ENCODE assay signal across 2 cellular contexts in the genomic region with DNA sequence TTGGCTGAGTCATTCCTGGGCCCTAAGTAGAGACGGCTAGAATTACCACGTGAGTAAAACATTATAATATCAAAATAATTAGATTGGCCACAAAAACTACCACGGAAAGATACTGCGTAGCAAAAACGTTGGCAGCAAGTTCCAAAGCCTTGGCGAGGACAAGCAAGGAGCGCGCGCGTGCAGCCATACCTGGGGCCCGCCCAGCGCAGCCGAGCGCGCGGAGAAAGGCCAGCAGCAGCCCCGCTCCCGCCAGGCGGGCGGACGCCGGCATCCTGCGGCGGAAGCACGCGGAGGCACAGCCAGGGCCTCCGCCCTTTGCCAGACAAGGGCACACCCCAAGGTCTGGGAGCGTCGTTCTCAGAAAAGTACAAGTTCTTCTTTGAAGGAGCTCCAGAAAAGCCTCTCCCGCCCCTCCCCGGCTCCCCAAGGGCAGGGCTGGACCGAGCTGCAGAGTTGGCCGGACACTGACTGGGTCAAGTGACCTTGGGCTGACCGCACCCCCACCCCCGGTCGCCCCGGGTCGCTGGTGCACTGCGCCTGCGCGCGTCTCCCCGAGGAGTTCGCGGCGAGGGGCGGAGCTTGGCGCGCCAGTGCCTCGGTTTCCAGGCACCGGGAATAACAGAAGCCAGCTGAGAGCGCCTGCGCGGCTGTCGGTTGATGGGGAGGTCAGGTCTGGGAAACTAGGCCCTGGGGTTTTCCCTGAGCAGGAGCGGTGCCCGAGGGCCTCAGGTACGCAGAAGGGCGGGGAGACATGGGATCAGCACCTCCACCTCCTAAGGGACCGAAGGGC.
TF ChIP-seq lines count a peak whose summit lies in the region.

A gene with protein sequence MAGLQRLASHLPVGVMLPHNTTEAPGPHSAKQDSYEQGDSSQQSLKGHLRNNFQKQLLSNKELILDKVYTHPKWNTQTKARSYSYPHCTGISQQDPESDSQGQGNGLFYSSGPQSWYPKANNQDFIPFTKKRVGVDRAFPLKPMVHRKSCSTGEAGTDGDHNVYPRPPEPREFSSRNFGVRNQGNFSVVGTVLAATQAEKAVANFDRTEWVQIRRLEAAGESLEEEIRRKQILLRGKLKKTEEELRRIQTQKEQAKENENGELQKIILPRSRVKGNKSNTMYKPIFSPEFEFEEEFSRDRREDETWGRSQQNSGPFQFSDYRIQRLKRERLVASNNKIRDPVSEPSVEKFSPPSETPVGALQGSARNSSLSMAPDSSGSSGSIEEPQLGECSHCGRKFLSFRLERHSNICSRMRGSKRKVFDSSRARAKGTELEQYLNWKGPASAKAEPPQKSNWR (plus strand): TSS at position 621 of the 790 bp plus-strand sequence. CDS start 933 bp downstream, outside the sequence.

TF ChIP-seq in HEK293, 187 proteins besides CTCF, POLR2A, EP300 and RAD21 (continued from another document and continues in another):
- no peak for TF ChIP-seq PBX3 (CRISPR knock-in tag; IDR thresholded peaks at IDR 0.05)
- no peak for TF ChIP-seq ZFP69B (tag by site-specific recombination; IDR thresholded peaks at IDR 0.05)
- TF ChIP-seq TRIM28 (IDR thresholded peaks at IDR 0.05; ENCODE audit: borderline replicate concordance, low read length) = no peak
- TF ChIP-seq ZNF138 (tag by site-specific recombination; IDR thresholded peaks at IDR 0.05; ENCODE audit: borderline replicate concordance) = no peak
- peak; percentile 22; the same call in 1 of the 2 replicates for TF ChIP-seq SP3 (tag by site-specific recombination; IDR thresholded peaks at IDR 0.05)
- peak; percentile 98 for TF ChIP-seq BCL11A (tag by site-specific recombination; IDR thresholded peaks at IDR 0.05; ENCODE audit: low read depth)
- TF ChIP-seq PRDM4 (tag by site-specific recombination; IDR thresholded peaks at IDR 0.05) = no peak
- TF ChIP-seq OVOL3 (tag by site-specific recombination; IDR thresholded peaks at IDR 0.05) = no peak
- no peak for TF ChIP-seq ZNF677 (tag by site-specific recombination; IDR thresholded peaks at IDR 0.05)
- TF ChIP-seq ZBTB11 (tag by site-specific recombination; conservative IDR thresholded peaks at IDR 0.05; ENCODE audit: low read depth) = peak; percentile 37; the same call in 1 of the 2 replicates
- TF ChIP-seq ZNF704 (tag by site-specific recombination; IDR thresholded peaks at IDR 0.05) = no peak
- no peak for TF ChIP-seq SETDB1 (IDR thresholded peaks at IDR 0.05; ENCODE audit: insufficient read length, low read length)
- no peak for TF ChIP-seq ZNF112 (tag by site-specific recombination; IDR thresholded peaks at IDR 0.05)
- no peak for TF ChIP-seq RBAK (tag by site-specific recombination; IDR thresholded peaks at IDR 0.05)
- no peak for TF ChIP-seq ZNF19 (tag by site-specific recombination; IDR thresholded peaks at IDR 0.05; ENCODE audit: low read depth)
- TF ChIP-seq ZNF670 (tag by site-specific recombination; IDR thresholded peaks at IDR 0.05; ENCODE audit: low read depth) = no peak
- TF ChIP-seq ZNF341 (tag by site-specific recombination; IDR thresholded peaks at IDR 0.05; ENCODE audit: low read depth) = peak; percentile 56; the same call in 1 of the 2 replicates
- TF ChIP-seq ZSCAN16 (tag by site-specific recombination; IDR thresholded peaks at IDR 0.05) = no peak
- TF ChIP-seq ZNF416 (tag by site-specific recombination; IDR thresholded peaks at IDR 0.05) = no peak
- no peak for TF ChIP-seq GFI1B (tag by site-specific recombination; IDR thresholded peaks at IDR 0.05)
- TF ChIP-seq ZNF423 (tag by site-specific recombination; IDR thresholded peaks at IDR 0.05) = no peak

TF ChIP-seq in K562, 482 proteins besides CTCF, POLR2A, EP300 and RAD21 (continued from another document and continues in another):
- TF ChIP-seq IRF9 (tag; IDR thresholded peaks at IDR 0.05) (no peak), SNIP1 (IDR thresholded peaks at IDR 0.05; ENCODE audit: low read depth) (no peak), ZNF217 (CRISPR knock-in tag; IDR thresholded peaks at IDR 0.05) (no peak), TBP (optimal IDR thresholded peaks at IDR 0.05; ENCODE audit: low read depth, low read length) (no peak), ZNF780A (CRISPR knock-in tag; IDR thresholded peaks at IDR 0.05) (no peak), RBM25 (IDR thresholded peaks at IDR 0.05; ENCODE audit: low read depth, low read length, severe bottlenecking) (no peak), EZH2 (IDR thresholded peaks at IDR 0.05; ENCODE audit: borderline replicate concordance, low read depth, low read length) (no peak), PML (IDR thresholded peaks at IDR 0.05; ENCODE audit: low read length) (peak; percentile 14; the same call in 1 of the 2 replicates), GATAD2A (IDR thresholded peaks at IDR 0.05) (no peak), TCFL5 (CRISPR knock-in tag; conservative IDR thresholded peaks at IDR 0.05) (no peak), CREM (IDR thresholded peaks at IDR 0.05; ENCODE audit: low read depth) (no peak), DMBX1 (CRISPR knock-in tag; IDR thresholded peaks at IDR 0.05; ENCODE audit: borderline replicate concordance) (peak; percentile 61), ZNF124 (CRISPR knock-in tag; IDR thresholded peaks at IDR 0.05) (no peak), HNRNPL (IDR thresholded peaks at IDR 0.05; ENCODE audit: low read depth, low read length) (peak; percentile 77; the same call in 1 of the 2 replicates), CBX2 (IDR thresholded peaks at IDR 0.05; ENCODE audit: insufficient read depth, low read length, poor library complexity, severe bottlenecking) (no peak), SMARCC2 (IDR thresholded peaks at IDR 0.05; ENCODE audit: low read depth) (no peak), HMG20B (CRISPR knock-in tag; IDR thresholded peaks at IDR 0.05) (no peak), GMEB1 (CRISPR knock-in tag; IDR thresholded peaks at IDR 0.05) (no peak), SAFB (IDR thresholded peaks at IDR 0.05; ENCODE audit: borderline replicate concordance, low read depth, low read length) (no peak)
- TF ChIP-seq, protein P1, sequence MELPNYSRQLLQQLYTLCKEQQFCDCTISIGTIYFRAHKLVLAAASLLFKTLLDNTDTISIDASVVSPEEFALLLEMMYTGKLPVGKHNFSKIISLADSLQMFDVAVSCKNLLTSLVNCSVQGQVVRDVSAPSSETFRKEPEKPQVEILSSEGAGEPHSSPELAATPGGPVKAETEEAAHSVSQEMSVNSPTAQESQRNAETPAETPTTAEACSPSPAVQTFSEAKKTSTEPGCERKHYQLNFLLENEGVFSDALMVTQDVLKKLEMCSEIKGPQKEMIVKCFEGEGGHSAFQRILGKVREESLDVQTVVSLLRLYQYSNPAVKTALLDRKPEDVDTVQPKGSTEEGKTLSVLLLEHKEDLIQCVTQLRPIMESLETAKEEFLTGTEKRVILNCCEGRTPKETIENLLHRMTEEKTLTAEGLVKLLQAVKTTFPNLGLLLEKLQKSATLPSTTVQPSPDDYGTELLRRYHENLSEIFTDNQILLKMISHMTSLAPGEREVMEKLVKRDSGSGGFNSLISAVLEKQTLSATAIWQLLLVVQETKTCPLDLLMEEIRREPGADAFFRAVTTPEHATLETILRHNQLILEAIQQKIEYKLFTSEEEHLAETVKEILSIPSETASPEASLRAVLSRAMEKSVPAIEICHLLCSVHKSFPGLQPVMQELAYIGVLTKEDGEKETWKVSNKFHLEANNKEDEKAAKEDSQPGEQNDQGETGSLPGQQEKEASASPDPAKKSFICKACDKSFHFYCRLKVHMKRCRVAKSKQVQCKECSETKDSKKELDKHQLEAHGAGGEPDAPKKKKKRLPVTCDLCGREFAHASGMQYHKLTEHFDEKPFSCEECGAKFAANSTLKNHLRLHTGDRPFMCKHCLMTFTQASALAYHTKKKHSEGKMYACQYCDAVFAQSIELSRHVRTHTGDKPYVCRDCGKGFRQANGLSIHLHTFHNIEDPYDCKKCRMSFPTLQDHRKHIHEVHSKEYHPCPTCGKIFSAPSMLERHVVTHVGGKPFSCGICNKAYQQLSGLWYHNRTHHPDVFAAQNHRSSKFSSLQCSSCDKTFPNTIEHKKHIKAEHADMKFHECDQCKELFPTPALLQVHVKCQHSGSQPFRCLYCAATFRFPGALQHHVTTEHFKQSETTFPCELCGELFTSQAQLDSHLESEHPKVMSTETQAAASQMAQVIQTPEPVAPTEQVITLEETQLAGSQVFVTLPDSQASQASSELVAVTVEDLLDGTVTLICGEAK (IDR thresholded peaks at IDR 0.05) = no peak
- TF ChIP-seq, protein P1 (CRISPR knock-in tag; IDR thresholded peaks at IDR 0.05) = no peak
- TF ChIP-seq, protein P2, sequence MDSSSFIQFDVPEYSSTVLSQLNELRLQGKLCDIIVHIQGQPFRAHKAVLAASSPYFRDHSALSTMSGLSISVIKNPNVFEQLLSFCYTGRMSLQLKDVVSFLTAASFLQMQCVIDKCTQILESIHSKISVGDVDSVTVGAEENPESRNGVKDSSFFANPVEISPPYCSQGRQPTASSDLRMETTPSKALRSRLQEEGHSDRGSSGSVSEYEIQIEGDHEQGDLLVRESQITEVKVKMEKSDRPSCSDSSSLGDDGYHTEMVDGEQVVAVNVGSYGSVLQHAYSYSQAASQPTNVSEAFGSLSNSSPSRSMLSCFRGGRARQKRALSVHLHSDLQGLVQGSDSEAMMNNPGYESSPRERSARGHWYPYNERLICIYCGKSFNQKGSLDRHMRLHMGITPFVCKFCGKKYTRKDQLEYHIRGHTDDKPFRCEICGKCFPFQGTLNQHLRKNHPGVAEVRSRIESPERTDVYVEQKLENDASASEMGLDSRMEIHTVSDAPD (CRISPR knock-in tag; IDR thresholded peaks at IDR 0.05) = no peak
- TF ChIP-seq, protein P3, sequence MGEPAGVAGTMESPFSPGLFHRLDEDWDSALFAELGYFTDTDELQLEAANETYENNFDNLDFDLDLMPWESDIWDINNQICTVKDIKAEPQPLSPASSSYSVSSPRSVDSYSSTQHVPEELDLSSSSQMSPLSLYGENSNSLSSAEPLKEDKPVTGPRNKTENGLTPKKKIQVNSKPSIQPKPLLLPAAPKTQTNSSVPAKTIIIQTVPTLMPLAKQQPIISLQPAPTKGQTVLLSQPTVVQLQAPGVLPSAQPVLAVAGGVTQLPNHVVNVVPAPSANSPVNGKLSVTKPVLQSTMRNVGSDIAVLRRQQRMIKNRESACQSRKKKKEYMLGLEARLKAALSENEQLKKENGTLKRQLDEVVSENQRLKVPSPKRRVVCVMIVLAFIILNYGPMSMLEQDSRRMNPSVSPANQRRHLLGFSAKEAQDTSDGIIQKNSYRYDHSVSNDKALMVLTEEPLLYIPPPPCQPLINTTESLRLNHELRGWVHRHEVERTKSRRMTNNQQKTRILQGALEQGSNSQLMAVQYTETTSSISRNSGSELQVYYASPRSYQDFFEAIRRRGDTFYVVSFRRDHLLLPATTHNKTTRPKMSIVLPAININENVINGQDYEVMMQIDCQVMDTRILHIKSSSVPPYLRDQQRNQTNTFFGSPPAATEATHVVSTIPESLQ (CRISPR knock-in tag; IDR thresholded peaks at IDR 0.05) = no peak
